Comparison of ENCODE assay signal across 1 cellular context in genomic region chr2:194610297-194610696, GRCh38.
TF ChIP-seq lines count a peak whose summit lies in the region.

No MANE protein-coding gene starts in this region.

TF ChIP-seq in HEK293, 187 proteins besides CTCF, POLR2A, EP300 and RAD21 (continued from another document):
- TF ChIP-seq SETDB1 (IDR thresholded peaks at IDR 0.05; ENCODE audit: insufficient read length, low read length) (peak; percentile 91), TRIM28 (IDR thresholded peaks at IDR 0.05; ENCODE audit: borderline replicate concordance, low read length) (peak; percentile 83; the same call in 1 of the 2 replicates), ZNF2 (tag by site-specific recombination; IDR thresholded peaks at IDR 0.05) (no peak)
TF ChIP-seq in HEK293: peak in this region for 2.
